ENCODE assay signal across 1 cellular context in genomic region chr6:109690740-109691687, GRCh38.
TF ChIP-seq lines count a peak whose summit lies in the region.

Gene AK9 (minus strand): TSS chr6:109691202. CDS start chr6:109675745, 15,457 bp downstream.
Gene FIG4 (plus strand): TSS chr6:109691296. CDS start chr6:109691436, 140 bp downstream.

TF ChIP-seq in K562, 482 proteins besides CTCF, POLR2A, EP300 and RAD21 (continued from another document):
- TF ChIP-seq AFF4 (CRISPR knock-in tag; IDR thresholded peaks at IDR 0.05) (0 out of 2 replicates have a peak, but pooled peaks have one; percentile 26), LCOR (CRISPR knock-in tag; IDR thresholded peaks at IDR 0.05) (0 out of 2 replicates have a peak, but pooled peaks have one; percentile 47), MAZ (CRISPR knock-in tag; conservative IDR thresholded peaks at IDR 0.05 in 1 of 2, IDR thresholded peaks at IDR 0.05 in 1 of 2) (peak in 1 of 2 experiments; percentile 53; a peak in 1 of 4 replicates), GTF2F1 (IDR thresholded peaks at IDR 0.05; ENCODE audit: low read depth, low read length) (no peak), HINFP (tag; conservative IDR thresholded peaks at IDR 0.05; ENCODE audit: low read depth) (no peak), ARID3B (CRISPR knock-in tag; IDR thresholded peaks at IDR 0.05; ENCODE audit: borderline replicate concordance) (no peak), SIX5 (IDR thresholded peaks at IDR 0.05; ENCODE audit: borderline replicate concordance in 1 of 2, insufficient read depth in 1 of 2, low read depth in 1 of 2, low read length in 2 of 2) (peak; percentile 44 to 57; a peak in 3 of 4 replicates), HNRNPLL (IDR thresholded peaks at IDR 0.05; ENCODE audit: low read depth, low read length, poor library complexity, severe bottlenecking) (peak; percentile 75), ZNF589 (CRISPR knock-in tag; IDR thresholded peaks at IDR 0.05; ENCODE audit: low read depth) (no peak), PCBP1 (IDR thresholded peaks at IDR 0.05; ENCODE audit: low read depth, low read length, poor library complexity, severe bottlenecking) (no peak), POLR3G (IDR thresholded peaks at IDR 0.05; ENCODE audit: extremely low read depth, insufficient read length, insufficient replicate concordance) (no peak), TFE3 (CRISPR knock-in tag; IDR thresholded peaks at IDR 0.05) (no peak), MECOM (CRISPR knock-in tag; IDR thresholded peaks at IDR 0.05) (no peak), ZNF518B (CRISPR knock-in tag; IDR thresholded peaks at IDR 0.05) (no peak), ZNF217 (CRISPR knock-in tag; IDR thresholded peaks at IDR 0.05) (no peak), SIN3A (IDR thresholded peaks at IDR 0.05; ENCODE audit: borderline replicate concordance in 2 of 2, control insufficient read depth in 1 of 2, low read depth in 2 of 2, low read length in 2 of 2) (peak in 1 of 2 experiments; percentile 9; a peak in 1 of 4 replicates), NCOA1 (IDR thresholded peaks at IDR 0.05; ENCODE audit: low read depth) (no peak), DNMT1 (IDR thresholded peaks at IDR 0.05) (no peak), ELF2 (CRISPR knock-in tag; IDR thresholded peaks at IDR 0.05) (no peak), PML (IDR thresholded peaks at IDR 0.05; ENCODE audit: low read length) (no peak), MTA3 (IDR thresholded peaks at IDR 0.05; ENCODE audit: borderline replicate concordance) (no peak; the same call in 1 of the 2 replicates)
TF ChIP-seq in K562: peak in this region for 62.
